10 cellular contexts compared by ENCODE assay signal in the genomic region with DNA sequence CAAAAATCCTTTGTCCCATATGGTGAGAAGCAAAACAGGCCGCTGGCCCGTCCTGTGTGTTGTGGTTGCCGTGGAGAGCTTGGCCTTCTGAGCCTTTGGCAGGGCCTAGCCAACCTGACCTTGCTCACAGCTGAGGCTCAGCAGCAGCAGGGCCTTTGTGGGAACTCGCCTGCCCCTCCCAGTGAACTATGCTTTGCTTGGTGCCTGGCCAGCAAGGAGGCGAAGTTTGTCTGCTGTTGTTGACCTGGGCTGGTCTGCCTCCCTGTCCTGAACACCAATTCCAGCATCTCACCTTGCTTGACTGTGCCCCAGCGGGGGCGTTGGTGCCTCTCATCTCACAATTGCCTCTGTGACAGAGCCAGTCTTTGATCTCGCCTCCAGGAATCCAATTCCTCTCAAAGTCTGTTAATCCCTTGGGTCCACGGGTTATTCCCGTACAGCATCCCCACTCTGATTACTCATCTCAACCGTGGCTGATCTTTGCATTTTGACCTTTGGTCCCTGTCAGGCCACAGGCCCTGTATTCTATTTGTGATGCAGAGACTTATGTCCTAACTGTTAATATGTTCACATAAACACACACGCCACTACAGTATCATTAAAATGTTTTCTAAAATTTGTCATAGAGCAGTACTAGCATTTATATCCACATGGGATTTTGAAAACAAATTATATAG. TPM values are rescaled to one million over a fixed set of nuclear protein-coding genes. Genes with fewer than 3 reads are reported as not detected.
DNase-seq lines count a peak whose midpoint lies in the region; ATAC-seq and TF ChIP-seq lines count a peak whose summit lies in the region.
"Had no signal": no experiment of that assay in that cellular context is flagged by ENCODE, and none has a peak within 500 bp of the region (broad histone marks: within the 10 kb centered on the region; RNA-seq: fewer than 3 reads in every experiment).

No MANE protein-coding gene starts in this region.

- H3K9me3 ChIP-seq in suprapubic skin: no peaks in the 10 kb centered on the region

- peak; percentile 57 for ATAC-seq in HG02798 (IDR thresholded peaks at IDR 0.05; ENCODE audit: poor library complexity, unreplicated experiment)
- ATAC-seq: activated CD4-positive, CD25-positive, alpha-beta regulatory T cell treated with anti-CD3 and anti-CD28 coated beads, Interleukin-2, amount 50 U/mL, for 24 hours; esophagus mucosa had no signal

- DNase-seq in cardiac fibroblast (ENCODE audit: low read depth in 2 of 2): peak; percentile 65 to 79
- DNase-seq in left kidney (ENCODE audit: low read depth, low spot score): peak; percentile 54
- DNase-seq in suprapubic skin (ENCODE audit: low spot score in 2 of 2): no peak
- DNase-seq in GM19238 (ENCODE audit: insufficient read length, low spot score): no peak
- DNase-seq in Kasumi-1 (lab: John Stamatoyannopoulos, UW): no peak
- no peak for DNase-seq in activated gamma-delta T cell (lab: John Stamatoyannopoulos, UW)
- no peak for DNase-seq in germinal center (ENCODE audit: low spot score)

- no peaks in the 10 kb centered on the region for H3K4me1 ChIP-seq in suprapubic skin

- H3K4me3 ChIP-seq in cardiac fibroblast (replicated peaks in 1 of 2; ENCODE audit: low read depth in 2 of 2, low read length in 2 of 2): no peak overlapping the region
- H3K4me3 ChIP-seq in suprapubic skin: no peak overlapping the region

- 63% methylated on average over 12 of the region's 12 CpGs for WGBS in suprapubic skin

- no peaks in the 10 kb centered on the region for H3K27me3 ChIP-seq in suprapubic skin

- TF ChIP-seq CTCF in cardiac fibroblast (IDR thresholded peaks at IDR 0.05; ENCODE audit: low read depth, low read length) (no peak), suprapubic skin (IDR thresholded peaks at IDR 0.05) (no peak)

- TF ChIP-seq EP300 in suprapubic skin (IDR thresholded peaks at IDR 0.05): no peak

- TF ChIP-seq POLR2A in suprapubic skin (IDR thresholded peaks at IDR 0.05): no peak

- H3K36me3 ChIP-seq in suprapubic skin: no peaks in the 10 kb centered on the region

- H3K27ac ChIP-seq in suprapubic skin: peak overlapping the region; percentile 45

RNA-seq across cellular contexts. Expression of gene EPDR1, which starts 22.6 kb away (rescaled TPM):
- total RNA-seq in suprapubic skin: 1 to 10 TPM; 2.2 to 4.9 (median 4.2) TPM

RNA-seq across cellular contexts. Expression of gene SFRP4, which starts 26.5 kb away (rescaled TPM):
- total RNA-seq in suprapubic skin: under 1 TPM in 3 of 4 donors, not detected in 1; 0.17 to 0.68 (median 0.34) TPM
- total RNA-seq: esophagus mucosa had no signal

Comparison
In these comparisons a context has a peak if more than half of its experiments do, and no peak if none do; other contexts are left out.
1. DNase-seq: peak in cardiac fibroblast (2 of 2) and left kidney (single experiment); none in suprapubic skin (0 of 2), GM19238 (single experiment), Kasumi-1 (0 of 2), activated gamma-delta T cell (single experiment) and germinal center (single experiment).